In genomic region chr1:169148472-169149252, GRCh38 we compare ENCODE assay signal across 17 cellular contexts. TPM values are rescaled to one million over a fixed set of nuclear protein-coding genes. Genes with fewer than 3 reads are reported as not detected.
DNase-seq lines count a peak whose midpoint lies in the region; ATAC-seq, FAIRE-seq and TF ChIP-seq lines count a peak whose summit lies in the region.
"Had no signal": no experiment of that assay in that cellular context is flagged by ENCODE, and none has a peak within 500 bp of the region (broad histone marks: within the 10 kb centered on the region; RNA-seq: fewer than 3 reads in every experiment).

No MANE protein-coding gene starts in this region.

- TF ChIP-seq POLR2A in GM12878 (IDR thresholded peaks at IDR 0.05; ENCODE audit: low read depth, low read length) = no peak

- H3K36me3 ChIP-seq in GM12878 (ENCODE audit: control insufficient read depth in 2 of 2, insufficient read depth in 2 of 2, low read length in 1 of 2) = no peaks in the 10 kb centered on the region
- H3K36me3 ChIP-seq in pancreas = no peaks in the 10 kb centered on the region

- POLR2A ChIA-PET in GM12878 (lab: Charles Lee) = interaction anchor here (0.9 kb wide), 1 partner anchor 10 kb away, joined by 3 read pairs; no protein-coding TSS in a partner anchor

- H3K27me3 ChIP-seq in GM12878 (replicated peaks in 1 of 2; ENCODE audit: control insufficient read depth in 2 of 2, insufficient read depth in 2 of 2, low read length in 1 of 2) (no peaks in the 10 kb centered on the region), pancreas (no peaks in the 10 kb centered on the region)

- TF ChIP-seq EP300 in GM12878 (IDR thresholded peaks at IDR 0.05; ENCODE audit: borderline replicate concordance in 1 of 2, control insufficient read depth in 1 of 2, low read depth in 2 of 2, low read length in 2 of 2) = no peak

- no peaks in the 10 kb centered on the region for H4K20me1 ChIP-seq in GM12878 (ENCODE audit: control insufficient read depth, insufficient read depth)

- intact Hi-C loops in GM12878 (cut with micrococcal nuclease; ENCODE audit: unreplicated experiment) (no loop called here), pancreas (cut with DNase I) (no loop called here)

- 80% methylated on average over 5 of the region's 5 CpGs for WGBS in GM12878 (ENCODE audit: insufficient coverage, insufficient replicate concordance, low lambda C conversion rate, missing lambda C conversion rate)
- WGBS in pancreas, 2 donors = 36 to 41% methylated on average over 5 of the region's 5 CpGs

- no peak overlapping the region for H2AFZ ChIP-seq in GM12878 (ENCODE audit: control insufficient read depth, low read depth, low read length)

- FAIRE-seq in GM12878 (lab: Jason Lieb, UNC) (no peak), pancreas (lab: Jason Lieb, UNC) (no peak)

- TF ChIP-seq CTCF in GM12878 (IDR thresholded peaks at IDR 0.05 in 2 of 3, conservative IDR thresholded peaks at IDR 0.05 in 1 of 3; ENCODE audit: control insufficient read depth in 2 of 3, extremely low read depth in 1 of 3, insufficient read depth in 1 of 3, low read depth in 3 of 3, low read length in 3 of 3) = no peak
- no peak for TF ChIP-seq CTCF in pancreas (IDR thresholded peaks at IDR 0.05)

- BruUV-seq in GM12878 (replicated peaks; lab: Mats Ljungman, UMichigan) = no TSS peak

- H3K9ac ChIP-seq in GM12878 (ENCODE audit: control insufficient read depth, insufficient read depth, low read length) = no peak overlapping the region

- DNase-seq in GM12878 (ENCODE audit: low read depth, low spot score) (no peak), pancreas (peak in 3 of 6 donors; percentile 29 to 42 (median 31)), DMS 273 treated with DMSO at 0.1 percent for 48 hours (lab: John Stamatoyannopoulos, UW) (no peak)
- DNase-seq in stimulated activated CD8-positive, alpha-beta memory T cell treated with anti-CD3 and anti-CD28 coated beads, Interleukin-4, amount 100 ng/mL, for 48 hours = no peak
- no peak for DNase-seq in stimulated activated CD4-positive, alpha-beta T cell treated with anti-CD3 and anti-CD28 coated beads, Interleukin-12 subunit alpha, Interleukin-12 subunit beta, amount 100 ng/mL, for 4 hours
- DNase-seq: activated CD4-positive, alpha-beta T cell treated with anti-CD3 and anti-CD28 coated beads, Interleukin-2, amount 10 ng/mL, durations not matched to agents 7 days and 5 days; activated gamma-delta T cell treated with Interleukin-2 at 50 U/mL for 16 hours; C1 segment of cervical spinal cord; caudate nucleus; GF-D8; naive thymus-derived CD8-positive, alpha-beta T cell; NCI-H2081; SW 1271 had no signal

- H3K4me1 ChIP-seq in GM12878 (ENCODE audit: control insufficient read depth, insufficient read depth, low read length) (no peaks in the 10 kb centered on the region), pancreas (peaks cover 39 to 48% (median 45%) of the 10 kb centered on the region in 3 donors)

- no peaks in the 10 kb centered on the region for H3K9me3 ChIP-seq in GM12878 (replicated peaks; ENCODE audit: control insufficient read depth, insufficient read depth, low read length)
- no peaks in the 10 kb centered on the region for H3K9me3 ChIP-seq in pancreas

- SMC1A ChIA-PET in GM12878 (lab: Charles Lee; ENCODE audit: uncharacterized antibody, unreplicated experiment) = interaction anchor here (1.0 to 2.0 kb wide), 5 partner anchors 38 to 806 kb away, joined by 3 to 8 read pairs (median 7); no protein-coding TSS in a partner anchor

- ATAC-seq in GM18907 (IDR thresholded peaks at IDR 0.05; ENCODE audit: unreplicated experiment) (peak; percentile 81), HG02981 (IDR thresholded peaks at IDR 0.05; ENCODE audit: unreplicated experiment) (peak; percentile 76), GM12878 (peak; percentile 61), pancreas (peak; percentile 81 to 90 (median 88)), GM21526 (IDR thresholded peaks at IDR 0.05; ENCODE audit: low FRiP score, unreplicated experiment) (no peak)
- ATAC-seq: esophagus mucosa; naive thymus-derived CD8-positive, alpha-beta T cell had no signal

- in situ Hi-C loops in GM12878 (cut with MboI) = no loop called here

- H3K4me3 ChIP-seq in GM12878 (no peak overlapping the region), pancreas (no peak overlapping the region)

- RAD21 ChIA-PET in GM12878 (lab: Charles Lee; ENCODE audit: unreplicated experiment) = interaction anchor here (0.8 kb wide), 1 partner anchor 709 kb away, joined by 3 read pairs; no protein-coding TSS in a partner anchor

- CTCF ChIA-PET in GM12878 (lab: Yijun Ruan, JAX) = interaction anchor here (0.9 to 1.0 kb wide), 2 partner anchors 12 to 806 kb away, joined by 3 to 4 read pairs; no protein-coding TSS in a partner anchor

- TF ChIP-seq RAD21 in GM12878 (IDR thresholded peaks at IDR 0.05; ENCODE audit: insufficient read depth, low read depth, low read length) = no peak

- H3K79me2 ChIP-seq in GM12878 (ENCODE audit: control insufficient read depth, insufficient read depth, low read length) = no peaks in the 10 kb centered on the region

- H3K27ac ChIP-seq in GM12878 (ENCODE audit: control insufficient read depth, insufficient read depth) (no peak overlapping the region), pancreas (peak overlapping the region in 2 of 4 donors; percentile 67 to 68)

- H3K4me2 ChIP-seq in GM12878 (ENCODE audit: control insufficient read depth, insufficient read depth) = no peak overlapping the region

TF ChIP-seq in GM12878, 131 proteins besides CTCF, POLR2A, EP300 and RAD21 (continues in another document):
- no peak for TF ChIP-seq NBN (IDR thresholded peaks at IDR 0.05)
- no peak for TF ChIP-seq RAD51 (IDR thresholded peaks at IDR 0.05)
- no peak for TF ChIP-seq NR2C2 (IDR thresholded peaks at IDR 0.05; ENCODE audit: borderline replicate concordance, control insufficient read depth, insufficient read length, low read depth)
- TF ChIP-seq IKZF1 (conservative IDR thresholded peaks at IDR 0.05) = 0 out of 2 replicates have a peak, but pooled peaks have one; percentile 44
- TF ChIP-seq YY1 (IDR thresholded peaks at IDR 0.05; ENCODE audit: low read depth, low read length) = no peak
- no peak for TF ChIP-seq KLF5 (IDR thresholded peaks at IDR 0.05; ENCODE audit: partially characterized antibody)
- no peak for TF ChIP-seq NFYA (IDR thresholded peaks at IDR 0.05; ENCODE audit: borderline replicate concordance, low read depth, low read length)
- no peak for TF ChIP-seq ETV6 (conservative IDR thresholded peaks at IDR 0.05 in 1 of 2, IDR thresholded peaks at IDR 0.05 in 1 of 2; ENCODE audit: borderline replicate concordance in 1 of 2, low read depth in 1 of 2)
- TF ChIP-seq MEF2A (IDR thresholded peaks at IDR 0.05; ENCODE audit: insufficient read depth, low read depth, low read length) = no peak
- no peak for TF ChIP-seq ZNF207 (IDR thresholded peaks at IDR 0.05; ENCODE audit: borderline replicate concordance)
- TF ChIP-seq NR2F1 (conservative IDR thresholded peaks at IDR 0.05) = peak; percentile 75
- TF ChIP-seq NR2C1 (IDR thresholded peaks at IDR 0.05) = 0 out of 2 replicates have a peak, but pooled peaks have one; percentile 21
- TF ChIP-seq IKZF2 (IDR thresholded peaks at IDR 0.05) = peak in 1 of 2 experiments; percentile 32; a peak in 2 of 4 replicates
- TF ChIP-seq BACH1 (IDR thresholded peaks at IDR 0.05; ENCODE audit: borderline replicate concordance) = peak; percentile 61; the same call in 1 of the 2 replicates
- TF ChIP-seq POLR2AphosphoS5 (IDR thresholded peaks at IDR 0.05; ENCODE audit: low read length) = no peak
- no peak for TF ChIP-seq ZBTB4 (CRISPR knock-in tag; IDR thresholded peaks at IDR 0.05)

RNA-seq across cellular contexts. Expression of gene ATP1B1, which starts 42.2 kb away (rescaled TPM):
- total RNA-seq in GM12878 (2013; cell fraction: nucleolus; rRNA removed) = 4.3 and 4.8 TPM in 2 replicates
- 0.76 and 0.96 TPM in 2 replicates for total RNA-seq in GM12878 (2014; rRNA removed)
- 1.2 and 1.4 TPM in 2 replicates for total RNA-seq in GM12878 (2014; rRNA removed; fragmentation: Illumina TruSeq; extraction: Trizol)
- 2.7 and 3.2 TPM in 2 replicates for total RNA-seq in GM12878 (2021)
- 3.1 TPM for polyA plus RNA-seq in GM12878 (2011; ENCODE audit: low read depth)
- polyA plus RNA-seq in GM12878 (2011; rRNA removed) = 14.0 and 19.7 TPM in 2 replicates
- polyA plus RNA-seq in GM12878 (2011; cell fraction: cytosol; rRNA removed) = 6.6 and 7.5 TPM in 2 replicates
- polyA plus RNA-seq in GM12878 (2011; cell fraction: nucleus; rRNA removed) = 6.6 and 7.0 TPM in 2 replicates
- 4.0 and 8.0 TPM in 2 replicates for polyA plus RNA-seq in GM12878 (2012)
- polyA plus RNA-seq in GM12878 (2014; fragmentation: Illumina TruSeq; extraction: Trizol) = 1.6 and 2.6 TPM in 2 replicates
- under 1 TPM; 0.84 to 0.90 TPM for polyA plus RNA-seq in GM12878 (2014; fragmentation: Nextera tagmentation; extraction: Ambion mirVana)
- polyA plus RNA-seq in GM12878 (2014; rRNA removed) = 1.1 and 1.3 TPM in 2 replicates
- 1 to 10 TPM; 2.0 to 2.1 TPM for polyA plus RNA-seq in GM12878 (2016; fragmentation: Nextera tagmentation; extraction: Ambion mirVana)
- polyA minus RNA-seq in GM12878 (2011; rRNA and poly(A)+ RNA removed) = 9.7 and 11.3 TPM in 2 replicates
- 7.1 and 8.2 TPM in 2 replicates for polyA minus RNA-seq in GM12878 (2011; cell fraction: cytosol; rRNA and poly(A)+ RNA removed)
- polyA minus RNA-seq in GM12878 (2011; cell fraction: nucleus; rRNA and poly(A)+ RNA removed) = 5.3 and 8.1 TPM in 2 replicates
- total RNA-seq in pancreas = 100 to 1,000 TPM in 5 of 6 donors, 10 to 100 TPM in 1; 95.0 to 213 (median 192) TPM
- 100 to 1,000 TPM in 1 of 2 donors, 10 to 100 TPM in 1; 93.4 to 141 TPM for polyA plus RNA-seq in pancreas

Comparison
In these comparisons a context has a peak if more than half of its experiments do, and no peak if none do; other contexts are left out.
1. RNA of gene ATP1B1, which starts 42.2 kb away (total RNA-seq): 95.0 to 213 TPM in pancreas; 0.76 to 4.8 TPM in GM12878; every median in the first group is over 10 times any median in the second.